In the genomic region with DNA sequence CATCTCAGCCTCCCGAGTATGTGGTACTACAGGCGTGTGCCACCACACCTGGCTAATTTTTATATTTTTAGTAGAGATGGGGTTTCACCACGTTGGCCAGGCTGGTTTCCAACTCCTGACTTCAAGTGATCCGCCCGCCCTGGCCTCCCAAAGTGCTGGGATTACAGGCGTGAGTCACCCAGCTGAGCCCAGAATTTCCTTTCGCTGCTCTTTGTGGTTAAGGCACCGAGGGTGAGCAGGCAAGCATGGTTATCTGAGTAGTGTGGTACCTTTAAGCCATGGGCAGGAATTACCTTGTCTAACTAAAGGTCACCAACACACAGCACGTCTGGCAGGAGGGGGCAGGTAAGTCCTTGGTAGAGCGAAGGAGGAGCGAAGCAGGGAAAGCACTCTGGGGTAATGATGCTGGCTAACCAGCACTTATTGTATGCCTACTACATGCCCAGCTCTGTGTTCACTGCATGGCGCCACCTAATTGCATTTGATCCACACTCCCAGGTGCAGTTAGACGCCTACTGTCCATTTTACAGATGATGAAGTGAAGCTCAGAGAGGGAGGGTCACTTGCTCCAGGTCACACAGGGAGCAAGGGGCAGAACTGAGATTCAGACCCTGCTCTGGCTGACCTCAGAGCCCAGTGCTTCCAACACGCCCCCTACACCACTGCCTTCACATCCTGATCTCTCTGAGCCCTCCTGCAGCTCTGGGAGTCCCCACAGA, we compare ENCODE assay signal across 9 cellular contexts. TPM values are rescaled to one million over a fixed set of nuclear protein-coding genes. Genes with fewer than 3 reads are reported as not detected.
DNase-seq lines count a peak whose midpoint lies in the region; ATAC-seq, FAIRE-seq and TF ChIP-seq lines count a peak whose summit lies in the region.
"Had no signal": no experiment of that assay in that cellular context is flagged by ENCODE, and none has a peak within 500 bp of the region (broad histone marks: within the 10 kb centered on the region; RNA-seq: fewer than 3 reads in every experiment).

No MANE protein-coding gene starts in this region.

- no peaks in the 10 kb centered on the region for H3K9me3 Mint-ChIP-seq in MCF 10A (ENCODE audit: unreplicated experiment)
- H3K9me3 Mint-ChIP-seq in T-helper 2 cell treated with Interferon-gamma antibody and Interleukin-4, amounts not matched to agents 5 μg/mL and 100 μg/mL, for 36 hours = no peaks in the 10 kb centered on the region

- ATAC-seq in GM21526 (IDR thresholded peaks at IDR 0.05; ENCODE audit: low FRiP score, unreplicated experiment) = no peak

- H3K36me3 ChIP-seq in BLaER1 (0 out of 2 replicates have a peak, but pooled peaks cover 5% of the 10 kb centered on the region), muscle layer of duodenum (ENCODE audit: control insufficient read depth in 1 of 2, insufficient read depth in 2 of 2, low read length in 2 of 2) (no peaks in the 10 kb centered on the region)

- peaks cover 7% of the 10 kb centered on the region for H4K20me1 ChIP-seq in BLaER1

- DNase-seq in LoVo (ENCODE audit: low spot score) = peak; percentile 56
- DNase-seq in MCF 10A (ENCODE audit: unreplicated experiment) = peak; percentile 95
- DNase-seq in frontal cortex (ENCODE audit: low spot score in 2 of 2) = no peak
- no peak for DNase-seq in T-helper 2 cell treated with Interferon-gamma antibody and Interleukin-4, amounts not matched to agents 5 μg/mL and 100 μg/mL, for 36 hours (ENCODE audit: low spot score)
- DNase-seq in anterior cingulate cortex (lab: John Stamatoyannopoulos, UW) = no peak
- DNase-seq: NCI-H2227 treated with DMSO at 0.1 percent for 48 hours had no signal

- CTCF ChIA-PET in MCF 10A (lab: Yijun Ruan, JAX) = interaction anchor here (0.6 kb wide), 1 partner anchor 12 kb away, joined by 6 read pairs; no protein-coding TSS in a partner anchor

- H3K4me3 Mint-ChIP-seq in MCF 10A (ENCODE audit: unreplicated experiment) = no peak overlapping the region
- no peak overlapping the region for H3K4me3 Mint-ChIP-seq in T-helper 2 cell treated with Interferon-gamma antibody and Interleukin-4, amounts not matched to agents 5 μg/mL and 100 μg/mL, for 36 hours

- POLR2A ChIA-PET in MCF 10A (lab: Yijun Ruan, JAX) = interaction anchor here (0.5 to 3.9 kb wide), 9 partner anchors 10 to 661 kb away, joined by 3 to 17 read pairs (median 4); a partner anchor contains a TSS

- no peak overlapping the region for H3K27ac Mint-ChIP-seq in MCF 10A (ENCODE audit: low read depth, unreplicated experiment)
- no peak overlapping the region for H3K27ac Mint-ChIP-seq in T-helper 2 cell treated with Interferon-gamma antibody and Interleukin-4, amounts not matched to agents 5 μg/mL and 100 μg/mL, for 36 hours

- no TSS peak for BruUV-seq in MCF 10A (replicated peaks; lab: Mats Ljungman, UMichigan)

- H3K4me1 ChIP-seq in BLaER1 (peaks cover 81% of the 10 kb centered on the region), muscle layer of duodenum (ENCODE audit: control insufficient read depth in 1 of 2, insufficient read depth in 2 of 2, low read length in 2 of 2) (peaks cover 27 to 62% of the 10 kb centered on the region in 2 donors)

- H3K27me3 ChIP-seq in BLaER1 (no peaks in the 10 kb centered on the region), muscle layer of duodenum (ENCODE audit: low read depth, low read length) (no peaks in the 10 kb centered on the region)

- no peaks in the 10 kb centered on the region for H3K27me3 Mint-ChIP-seq in MCF 10A (ENCODE audit: insufficient read depth, unreplicated experiment)
- H3K27me3 Mint-ChIP-seq in T-helper 2 cell treated with Interferon-gamma antibody and Interleukin-4, amounts not matched to agents 5 μg/mL and 100 μg/mL, for 36 hours (ENCODE audit: low read depth) = no peaks in the 10 kb centered on the region

- TF ChIP-seq CTCF in MCF 10A (IDR thresholded peaks at IDR 0.05; ENCODE audit: unreplicated experiment) = no peak

- no peak overlapping the region; the same call in 1 of the 2 replicates for H3K9ac ChIP-seq in BLaER1

- intact Hi-C loops in MCF 10A (cut with micrococcal nuclease) = no loop called here

- H3K27ac ChIP-seq in BLaER1 (no peak overlapping the region), muscle layer of duodenum (ENCODE audit: low read length) (peak overlapping the region; percentile 54)

- no peaks in the 10 kb centered on the region for H3K9me3 ChIP-seq in BLaER1
- H3K9me3 ChIP-seq in muscle layer of duodenum (ENCODE audit: control insufficient read depth in 1 of 2, low read length in 2 of 2) = no peaks in the 10 kb centered on the region

- H3K4me3 ChIP-seq in BLaER1 = no peak overlapping the region
- H3K4me3 ChIP-seq in muscle layer of duodenum (ENCODE audit: low read depth in 1 of 2, low read length in 2 of 2) = no peak overlapping the region

- H3K4me1 Mint-ChIP-seq in MCF 10A (ENCODE audit: insufficient read depth, unreplicated experiment) = peaks cover 32% of the 10 kb centered on the region
- peaks cover 10% of the 10 kb centered on the region for H3K4me1 Mint-ChIP-seq in T-helper 2 cell treated with Interferon-gamma antibody and Interleukin-4, amounts not matched to agents 5 μg/mL and 100 μg/mL, for 36 hours (ENCODE audit: low read depth)

- H3K36me3 Mint-ChIP-seq in MCF 10A (ENCODE audit: insufficient read depth, unreplicated experiment) = peaks cover 5% of the 10 kb centered on the region
- H3K36me3 Mint-ChIP-seq in T-helper 2 cell treated with Interferon-gamma antibody and Interleukin-4, amounts not matched to agents 5 μg/mL and 100 μg/mL, for 36 hours (ENCODE audit: low read depth) = peaks cover 2% of the 10 kb centered on the region

- H3K4me2 ChIP-seq in BLaER1 = peak overlapping the region; percentile 83

- no peak for FAIRE-seq in frontal cortex (lab: Jason Lieb, UNC)

RNA-seq across cellular contexts. Expression of a gene that starts 45.7 kb away (rescaled TPM):
- total RNA-seq in MCF 10A (2022) = 42.5 and 45.7 TPM in 2 replicates
- 10.6 TPM for total RNA-seq in frontal cortex

RNA-seq across cellular contexts. Expression of a gene that starts 56.4 kb away (rescaled TPM):
- total RNA-seq in MCF 10A (2022) (47.1 and 50.8 TPM in 2 replicates), frontal cortex (19.2 TPM)

Comparison
In these comparisons a context has a peak if more than half of its experiments do, and no peak if none do; other contexts are left out.
1. DNase-seq: peak in LoVo (single experiment) and MCF 10A (single experiment); none in frontal cortex (0 of 2), T-helper 2 cell treated with Interferon-gamma antibody and Interleukin-4, amounts not matched to agents 5 μg/mL and 100 μg/mL, for 36 hours (single experiment) and anterior cingulate cortex (0 of 58).